In the genomic region with DNA sequence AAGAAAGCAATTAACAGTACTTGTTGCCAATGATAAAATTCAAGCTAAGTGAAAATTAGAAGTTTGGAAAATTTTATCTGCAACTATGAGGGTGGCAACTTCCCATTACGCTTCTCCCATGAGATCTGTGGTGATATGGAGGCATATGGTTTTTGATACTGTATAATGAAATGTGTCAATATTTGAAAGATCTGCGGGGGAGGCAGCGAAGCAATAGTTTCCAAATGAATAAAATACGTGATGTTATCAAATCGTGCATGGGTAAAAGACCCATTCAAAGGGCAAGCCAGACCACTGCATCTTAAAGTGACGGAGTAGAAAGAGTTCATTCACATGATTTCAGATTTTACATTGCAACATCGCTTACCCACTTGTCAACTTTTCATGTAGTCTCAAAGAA, we compare ENCODE assay signal across 24 cellular contexts. TPM values are rescaled to one million over a fixed set of nuclear protein-coding genes. Genes with fewer than 3 reads are reported as not detected.
DNase-seq lines count a peak whose midpoint lies in the region; ATAC-seq and TF ChIP-seq lines count a peak whose summit lies in the region.
"Had no signal": no experiment of that assay in that cellular context is flagged by ENCODE, and none has a peak within 500 bp of the region (broad histone marks: within the 10 kb centered on the region; RNA-seq: fewer than 3 reads in every experiment).

No MANE protein-coding gene starts in this region.

- no peaks in the 10 kb centered on the region for H3K36me3 ChIP-seq in SK-N-SH (replicated peaks in 1 of 2; ENCODE audit: control insufficient read depth in 1 of 2, insufficient read depth in 2 of 2, low read length in 1 of 2)

- H3K4me1 ChIP-seq in SK-N-SH (ENCODE audit: control insufficient read depth in 1 of 2, insufficient read depth in 2 of 2, low read depth in 1 of 2, low read length in 1 of 2) = peaks cover 0 to 9% of the 10 kb centered on the region in 2 experiments; a peak in 1 of 4 replicates

- no peak overlapping the region for H3K27ac ChIP-seq in SK-N-SH (ENCODE audit: low read depth in 2 of 2, low read length in 1 of 2)
- no peak overlapping the region for H3K27ac ChIP-seq in CD4-positive, alpha-beta T cell (ENCODE audit: low read depth, low read length)
- H3K27ac ChIP-seq: 22Rv1, HL-60, PC-9, RWPE1 had no signal

- TF ChIP-seq EP300 in SK-N-SH (IDR thresholded peaks at IDR 0.05; ENCODE audit: borderline replicate concordance in 1 of 2, low read depth in 1 of 2, low read length in 1 of 2) = no peak; a peak in 1 of 4 replicates

- POLR2A ChIA-PET in SK-N-SH (lab: Yijun Ruan, JAX) = no interaction called here
- POLR2A ChIA-PET in CD4-positive, alpha-beta T cell (lab: Charles Lee) = interaction anchor here (0.6 kb wide), 1 partner anchor 221 kb away, joined by 3 read pairs; no protein-coding TSS in a partner anchor

- TF ChIP-seq CTCF in SK-N-SH (IDR thresholded peaks at IDR 0.05) = no peak
- TF ChIP-seq CTCF in CD4-positive, alpha-beta T cell (IDR thresholded peaks at IDR 0.05) = no peak

- H3K4me3 ChIP-seq in SK-N-SH (ENCODE audit: low read depth in 2 of 2, low read length in 1 of 2) = no peak overlapping the region
- H3K4me3 ChIP-seq: PC-9 had no signal

- H3K4me2 ChIP-seq in SK-N-SH = no peak overlapping the region
- H3K4me2 ChIP-seq: PC-9 had no signal

- H3K79me2 ChIP-seq in SK-N-SH (ENCODE audit: insufficient read depth) = no peaks in the 10 kb centered on the region

- peaks cover 6% of the 10 kb centered on the region for H3K4me1 Mint-ChIP-seq in activated T-cell treated with anti-CD3 and anti-CD28 coated beads, Interleukin-2, amount 50 U/mL, for 72 hours (ENCODE audit: low read depth)
- H3K4me1 Mint-ChIP-seq in T-helper 2 cell treated with Interferon-gamma antibody and Interleukin-4, amounts not matched to agents 5 μg/mL and 100 μg/mL, for 36 hours (ENCODE audit: low read depth) = no peaks in the 10 kb centered on the region
- peaks cover 18% of the 10 kb centered on the region for H3K4me1 Mint-ChIP-seq in stimulated activated memory B cell treated with anti-CD40 and anti-IgM and Interleukin-4, amounts not matched to agents 10 μg/mL and 1 μg/mL and 100 μg/mL, for 72 hours
- no peaks in the 10 kb centered on the region for H3K4me1 Mint-ChIP-seq in CD4-positive, alpha-beta T cell (ENCODE audit: low read depth)

- no peaks in the 10 kb centered on the region for H4K20me1 ChIP-seq in SK-N-SH (ENCODE audit: insufficient read depth)

- TF ChIP-seq RAD21 in SK-N-SH (IDR thresholded peaks at IDR 0.05; ENCODE audit: low read length) = no peak

- H3K27ac Mint-ChIP-seq in activated T-cell treated with anti-CD3 and anti-CD28 coated beads, Interleukin-2, amount 50 U/mL, for 72 hours = no peak overlapping the region
- no peak overlapping the region for H3K27ac Mint-ChIP-seq in T-helper 2 cell treated with Interferon-gamma antibody and Interleukin-4, amounts not matched to agents 5 μg/mL and 100 μg/mL, for 36 hours
- peak overlapping the region; percentile 13 for H3K27ac Mint-ChIP-seq in stimulated activated memory B cell treated with anti-CD40 and anti-IgM and Interleukin-4, amounts not matched to agents 10 μg/mL and 1 μg/mL and 100 μg/mL, for 72 hours
- no peak overlapping the region for H3K27ac Mint-ChIP-seq in CD4-positive, alpha-beta T cell

- intact Hi-C loops in CD4-positive, alpha-beta T cell (cut with DNase I, micrococcal nuclease) = no loop called here

- H3K9me3 Mint-ChIP-seq in activated T-cell treated with anti-CD3 and anti-CD28 coated beads, Interleukin-2, amount 50 U/mL, for 72 hours = no peaks in the 10 kb centered on the region
- no peaks in the 10 kb centered on the region for H3K9me3 Mint-ChIP-seq in T-helper 2 cell treated with Interferon-gamma antibody and Interleukin-4, amounts not matched to agents 5 μg/mL and 100 μg/mL, for 36 hours
- no peaks in the 10 kb centered on the region for H3K9me3 Mint-ChIP-seq in stimulated activated memory B cell treated with anti-CD40 and anti-IgM and Interleukin-4, amounts not matched to agents 10 μg/mL and 1 μg/mL and 100 μg/mL, for 72 hours
- H3K9me3 Mint-ChIP-seq in CD4-positive, alpha-beta T cell = no peaks in the 10 kb centered on the region

- no peaks in the 10 kb centered on the region for H3F3A ChIP-seq in SK-N-SH (replicated peaks; ENCODE audit: insufficient read depth)

- peak; percentile 28 for DNase-seq in SK-N-SH
- no peak for DNase-seq in activated T-cell treated with anti-CD3 and anti-CD28 coated beads, Interleukin-2, amount 50 U/mL, for 72 hours
- DNase-seq in activated T-cell treated with anti-CD3 and anti-CD28 coated beads, Interleukin-2, amount 50 U/mL, for 48 hours = no peak
- DNase-seq in T-helper 2 cell treated with Interferon-gamma antibody and Interleukin-4, amounts not matched to agents 5 μg/mL and 100 μg/mL, for 36 hours (ENCODE audit: low spot score) = peak; percentile 23
- DNase-seq in CD4-positive, alpha-beta T cell = no peak
- DNase-seq: AML-193, COR-L47, DMS 273 treated with DMSO at 0.1 percent for 48 hours, DND-41, H7, IMR-90, MM.1S, NCI-H1092, NCI-H146, NCI-H2029 treated with DMSO at 0.1 percent for 48 hours, NCI-H2171, NCI-H526, PC-9 had no signal

- 48% methylated on average over 7 of the region's 7 CpGs for WGBS in SK-N-SH (ENCODE audit: low lambda C conversion rate)

- ATAC-seq in SK-N-SH treated with all-trans-retinoic acid at 6 μM for 48 hours (no peak), HG03045 (IDR thresholded peaks at IDR 0.05; ENCODE audit: unreplicated experiment) (no peak)
- peak; percentile 29 to 72 for ATAC-seq in activated T-cell treated with anti-CD3 and anti-CD28 coated beads, Interleukin-2, amount 50 U/mL, for 72 hours (replicated peaks in 1 of 2)
- ATAC-seq in stimulated activated memory B cell treated with anti-CD40 and anti-IgM and Interleukin-4, amounts not matched to agents 10 μg/mL and 1 μg/mL and 100 μg/mL, for 72 hours = peak; percentile 57
- no peak for ATAC-seq in CD4-positive, alpha-beta T cell (ENCODE audit: poor library complexity)

- H3K36me3 Mint-ChIP-seq in activated T-cell treated with anti-CD3 and anti-CD28 coated beads, Interleukin-2, amount 50 U/mL, for 72 hours (ENCODE audit: insufficient read depth in 2 of 2) = no peaks in the 10 kb centered on the region
- H3K36me3 Mint-ChIP-seq in T-helper 2 cell treated with Interferon-gamma antibody and Interleukin-4, amounts not matched to agents 5 μg/mL and 100 μg/mL, for 36 hours (ENCODE audit: low read depth) = no peaks in the 10 kb centered on the region
- no peaks in the 10 kb centered on the region for H3K36me3 Mint-ChIP-seq in stimulated activated memory B cell treated with anti-CD40 and anti-IgM and Interleukin-4, amounts not matched to agents 10 μg/mL and 1 μg/mL and 100 μg/mL, for 72 hours
- H3K36me3 Mint-ChIP-seq in CD4-positive, alpha-beta T cell (ENCODE audit: low read depth) = no peaks in the 10 kb centered on the region

- no peak overlapping the region for H2AFZ ChIP-seq in SK-N-SH (ENCODE audit: low read depth)
- H2AFZ ChIP-seq: PC-9 had no signal

- H3K27me3 ChIP-seq in SK-N-SH (ENCODE audit: insufficient read depth) = no peaks in the 10 kb centered on the region; the same call in 1 of the 2 replicates
- no peaks in the 10 kb centered on the region for H3K27me3 ChIP-seq in CD4-positive, alpha-beta T cell (ENCODE audit: control insufficient read depth, insufficient read depth, low read length)

- H3K9ac ChIP-seq in SK-N-SH = no peak overlapping the region

- peak overlapping the region in 1 of 2 donors; percentile 64 for H3K4me3 Mint-ChIP-seq in activated T-cell treated with anti-CD3 and anti-CD28 coated beads, Interleukin-2, amount 50 U/mL, for 72 hours
- H3K4me3 Mint-ChIP-seq in T-helper 2 cell treated with Interferon-gamma antibody and Interleukin-4, amounts not matched to agents 5 μg/mL and 100 μg/mL, for 36 hours = no peak overlapping the region
- no peak overlapping the region for H3K4me3 Mint-ChIP-seq in stimulated activated memory B cell treated with anti-CD40 and anti-IgM and Interleukin-4, amounts not matched to agents 10 μg/mL and 1 μg/mL and 100 μg/mL, for 72 hours
- H3K4me3 Mint-ChIP-seq in CD4-positive, alpha-beta T cell = no peak overlapping the region

- H3K9me2 ChIP-seq in SK-N-SH = no peaks in the 10 kb centered on the region

- no peaks in the 10 kb centered on the region for H3K27me3 Mint-ChIP-seq in activated T-cell treated with anti-CD3 and anti-CD28 coated beads, Interleukin-2, amount 50 U/mL, for 72 hours (ENCODE audit: low read depth)
- no peaks in the 10 kb centered on the region for H3K27me3 Mint-ChIP-seq in T-helper 2 cell treated with Interferon-gamma antibody and Interleukin-4, amounts not matched to agents 5 μg/mL and 100 μg/mL, for 36 hours (ENCODE audit: low read depth)
- no peaks in the 10 kb centered on the region for H3K27me3 Mint-ChIP-seq in stimulated activated memory B cell treated with anti-CD40 and anti-IgM and Interleukin-4, amounts not matched to agents 10 μg/mL and 1 μg/mL and 100 μg/mL, for 72 hours
- H3K27me3 Mint-ChIP-seq in CD4-positive, alpha-beta T cell = no peaks in the 10 kb centered on the region

- H3K9me3 ChIP-seq in SK-N-SH = no peaks in the 10 kb centered on the region
- no peaks in the 10 kb centered on the region for H3K9me3 ChIP-seq in CD4-positive, alpha-beta T cell (ENCODE audit: control insufficient read depth, low read length)

- CTCF ChIA-PET in SK-N-SH (lab: Yijun Ruan, JAX) = interaction anchor here (0.6 to 0.9 kb wide), 2 partner anchors 19 to 41 kb away, joined by 4 to 5 read pairs; no protein-coding TSS in a partner anchor
- CTCF ChIA-PET in CD4-positive, alpha-beta T cell (lab: Charles Lee) = interaction anchor here (0.7 kb wide), 1 partner anchor 59 kb away, joined by 3 read pairs; no protein-coding TSS in a partner anchor

TF ChIP-seq in SK-N-SH, 30 proteins besides CTCF, POLR2A, EP300 and RAD21:
- TF ChIP-seq MXI1 (IDR thresholded peaks at IDR 0.05; ENCODE audit: low read depth, low read length) (no peak), GATA2 (CRISPR knock-in tag; IDR thresholded peaks at IDR 0.05) (peak; percentile 44; the same call in 1 of the 2 replicates)

TF ChIP-seq in SK-N-SH treated with all-trans-retinoic acid at 6 μM for 48 hours, 23 proteins besides CTCF, POLR2A, EP300 and RAD21 (continues in another document):
- no peak for TF ChIP-seq ARNTL (CRISPR knock-in tag; IDR thresholded peaks at IDR 0.05; ENCODE audit: borderline replicate concordance, low read depth)
- no peak for TF ChIP-seq ZFP3 (CRISPR knock-in tag; IDR thresholded peaks at IDR 0.05)

RNA-seq across cellular contexts. Expression of a gene that starts 20.9 kb away (rescaled TPM):
- polyA plus RNA-seq in SK-N-SH (2012; rRNA removed) = 45.3 and 52.2 TPM in 2 replicates
- 56.6 and 57.4 TPM in 2 replicates for polyA plus RNA-seq in SK-N-SH (2012; cell fraction: cytosol; rRNA removed)
- polyA plus RNA-seq in SK-N-SH (2012; cell fraction: nucleus; rRNA removed) = 47.5 and 68.0 TPM in 2 replicates
- total RNA-seq in activated T-cell treated with anti-CD3 and anti-CD28 coated beads, Interleukin-2, amount 50 U/mL, for 72 hours = 10 to 100 TPM; 24.1 TPM
- total RNA-seq in CD4-positive, alpha-beta T cell = 10 to 100 TPM; 20.6 to 20.9 TPM

Comparison
In these comparisons a context has a peak if more than half of its experiments do, and no peak if none do; other contexts are left out.
1. DNase-seq: peak in SK-N-SH (single experiment) and T-helper 2 cell treated with Interferon-gamma antibody and Interleukin-4, amounts not matched to agents 5 μg/mL and 100 μg/mL, for 36 hours (single experiment); none in activated T-cell treated with anti-CD3 and anti-CD28 coated beads, Interleukin-2, amount 50 U/mL, for 72 hours (0 of 2), activated T-cell treated with anti-CD3 and anti-CD28 coated beads, Interleukin-2, amount 50 U/mL, for 48 hours (0 of 2) and CD4-positive, alpha-beta T cell (0 of 10).
2. ATAC-seq: peak in activated T-cell treated with anti-CD3 and anti-CD28 coated beads, Interleukin-2, amount 50 U/mL, for 72 hours (2 of 2) and stimulated activated memory B cell treated with anti-CD40 and anti-IgM and Interleukin-4, amounts not matched to agents 10 μg/mL and 1 μg/mL and 100 μg/mL, for 72 hours (single experiment); none in SK-N-SH treated with all-trans-retinoic acid at 6 μM for 48 hours (single experiment), HG03045 (single experiment) and CD4-positive, alpha-beta T cell (single experiment).